Comparison of ENCODE assay signal across 40 cellular contexts in genomic region chr13:47374741-47375140, GRCh38.
"Had no signal": no experiment of that assay in that cellular context is flagged by ENCODE, and none has a peak within 500 bp of the region (broad histone marks: within the 10 kb centered on the region; RNA-seq: fewer than 3 reads in every experiment).

No MANE protein-coding gene starts in this region.

- H3K36me3 ChIP-seq: adrenal gland, ascending aorta, brain microvascular endothelial cell, breast epithelium, cardiac muscle cell had no signal

- H3K27me3 ChIP-seq: adrenal gland, ascending aorta, body of pancreas, brain microvascular endothelial cell, breast epithelium, cardiac muscle cell had no signal

- DNase-seq: activated effector memory CD4-positive, alpha-beta T cell treated with anti-CD3 and anti-CD28 coated beads, Interleukin-2, amount 50 U/mL, for 16 hours; activated effector memory CD4-positive, alpha-beta T cell treated with Interleukin-2 at 50 U/mL for 16 hours; activated gamma-delta T cell; activated gamma-delta T cell treated with Interleukin-2 at 50 U/mL for 16 hours; activated naive CD4-positive, alpha-beta T cell; activated naive CD4-positive, alpha-beta T cell treated with anti-CD3 and anti-CD28 coated beads for 36 hours; activated naive CD4-positive, alpha-beta T cell treated with anti-CD3 and anti-CD28 coated beads, Interleukin-2, amount 10 ng/mL, durations not matched to agents 7 days and 5 days; activated naive CD4-positive, alpha-beta T cell treated with anti-CD3 and anti-CD28 coated beads, Interleukin-2, amount 50 U/mL, for 16 hours; activated naive CD4-positive, alpha-beta T cell treated with Interleukin-2 at 50 U/mL for 16 hours; activated naive CD8-positive, alpha-beta T cell treated with anti-CD3 and anti-CD28 coated beads for 36 hours; activated naive CD8-positive, alpha-beta T cell treated with anti-CD3 and anti-CD28 coated beads, Interleukin-2, amount 10 ng/mL, durations not matched to agents 7 days and 5 days; activated naive CD8-positive, alpha-beta T cell treated with anti-CD3 and anti-CD28 coated beads, Interleukin-2, amount 50 U/mL, for 24 hours; activated T-cell treated with anti-CD3 and anti-CD28 coated beads, Interleukin-2, amount 50 U/mL, for 1 hour; activated T-cell treated with anti-CD3 and anti-CD28 coated beads, Interleukin-2, amount 50 U/mL, for 24 hours; activated T-cell treated with anti-CD3 and anti-CD28 coated beads, Interleukin-2, amount 50 U/mL, for 4 hours; activated T-cell treated with anti-CD3 and anti-CD28 coated beads, Interleukin-2, amount 50 U/mL, for 48 hours; activated T-cell treated with anti-CD3 and anti-CD28 coated beads, Interleukin-2, amount 50 U/mL, for 72 hours; adrenal gland; amniotic stem cell; amygdala; anterior cingulate cortex; aorta; body of pancreas; brain microvascular endothelial cell; caudate nucleus; central memory CD4-positive, alpha-beta T cell; cerebellar nuclear complex had no signal

- H3K9me3 ChIP-seq: adrenal gland, ascending aorta, body of pancreas had no signal

- H3K4me1 ChIP-seq: adrenal gland, ascending aorta, body of pancreas, breast epithelium had no signal

- H3K4me3 ChIP-seq: adrenal gland, ascending aorta, body of pancreas, breast epithelium, cardiac muscle cell had no signal

- H3K27me3 Mint-ChIP-seq: activated naive CD4-positive, alpha-beta T cell treated with anti-CD3 and anti-CD28 coated beads, Interleukin-2, amount 10 ng/mL, durations not matched to agents 7 days and 5 days; activated naive CD4-positive, alpha-beta T cell treated with anti-CD3 and anti-CD28 coated beads, Interleukin-2, amount 50 U/mL, for 24 hours; activated naive CD8-positive, alpha-beta T cell; activated naive CD8-positive, alpha-beta T cell treated with anti-CD3 and anti-CD28 coated beads for 36 hours; activated naive CD8-positive, alpha-beta T cell treated with anti-CD3 and anti-CD28 coated beads, Interleukin-2, amount 10 ng/mL, durations not matched to agents 7 days and 5 days; activated naive CD8-positive, alpha-beta T cell treated with anti-CD3 and anti-CD28 coated beads, Interleukin-2, amount 50 U/mL, for 24 hours; activated T-cell treated with anti-CD3 and anti-CD28 coated beads, Interleukin-2, amount 50 U/mL, for 24 hours; activated T-helper 17 cell treated with anti-CD3 and anti-CD28 coated beads, Interleukin-2, amount 50 U/mL, for 72 hours; brain; central memory CD8-positive, alpha-beta T cell had no signal

- H3K27ac ChIP-seq: adrenal gland, ascending aorta, body of pancreas, brain microvascular endothelial cell, breast epithelium, cardiac muscle cell had no signal

- H3K27ac Mint-ChIP-seq: activated naive CD4-positive, alpha-beta T cell treated with anti-CD3 and anti-CD28 coated beads for 36 hours; activated naive CD4-positive, alpha-beta T cell treated with anti-CD3 and anti-CD28 coated beads, Interleukin-2, amount 10 ng/mL, durations not matched to agents 7 days and 5 days; activated naive CD4-positive, alpha-beta T cell treated with anti-CD3 and anti-CD28 coated beads, Interleukin-2, amount 50 U/mL, for 24 hours; activated naive CD4-positive, alpha-beta T cell treated with anti-CD3 and anti-CD28 coated beads, Interleukin-2, amount 50 U/mL, for 72 hours; activated naive CD8-positive, alpha-beta T cell; activated naive CD8-positive, alpha-beta T cell treated with anti-CD3 and anti-CD28 coated beads for 36 hours; activated naive CD8-positive, alpha-beta T cell treated with anti-CD3 and anti-CD28 coated beads, Interleukin-2, amount 10 ng/mL, durations not matched to agents 7 days and 5 days; activated naive CD8-positive, alpha-beta T cell treated with anti-CD3 and anti-CD28 coated beads, Interleukin-2, amount 50 U/mL, for 24 hours; activated T-cell treated with anti-CD3 and anti-CD28 coated beads, Interleukin-2, amount 50 U/mL, for 24 hours; activated T-cell treated with anti-CD3 and anti-CD28 coated beads, Interleukin-2, amount 50 U/mL, for 72 hours; activated T-helper 1 cell treated with anti-CD3 and anti-CD28 coated beads, Interleukin-12 subunit alpha, Interleukin-12 subunit beta, Interleukin-2, Interleukin-4 antibody, amounts not matched to agents 30 ng/mL and 10 ng/mL and 1 ng/mL, durations not matched to agents 14 hours and 24 hours and 36 hours; activated T-helper 17 cell treated with anti-CD3 and anti-CD28 coated beads, Interleukin-2, amount 50 U/mL, for 72 hours; activated T-helper 2 cell treated with anti-CD3 and anti-CD28 coated beads, Interferon-gamma antibody, Interleukin-2, Interleukin-4, amounts not matched to agents 10 μg/mL and 5 μg/mL and 100 μg/mL, durations not matched to agents 14 hours and 24 hours and 36 hours; brain had no signal

- H3K36me3 Mint-ChIP-seq: activated naive CD4-positive, alpha-beta T cell treated with anti-CD3 and anti-CD28 coated beads, Interleukin-2, amount 10 ng/mL, durations not matched to agents 7 days and 5 days; activated naive CD4-positive, alpha-beta T cell treated with anti-CD3 and anti-CD28 coated beads, Interleukin-2, amount 50 U/mL, for 24 hours; activated naive CD4-positive, alpha-beta T cell treated with anti-CD3 and anti-CD28 coated beads, Interleukin-2, amount 50 U/mL, for 72 hours; activated naive CD8-positive, alpha-beta T cell; activated naive CD8-positive, alpha-beta T cell treated with anti-CD3 and anti-CD28 coated beads for 36 hours; activated naive CD8-positive, alpha-beta T cell treated with anti-CD3 and anti-CD28 coated beads, Interleukin-2, amount 10 ng/mL, durations not matched to agents 7 days and 5 days; brain had no signal

- H3K4me3 Mint-ChIP-seq: activated naive CD4-positive, alpha-beta T cell treated with anti-CD3 and anti-CD28 coated beads for 36 hours; activated naive CD4-positive, alpha-beta T cell treated with anti-CD3 and anti-CD28 coated beads, Interleukin-2, amount 10 ng/mL, durations not matched to agents 7 days and 5 days; activated naive CD4-positive, alpha-beta T cell treated with anti-CD3 and anti-CD28 coated beads, Interleukin-2, amount 50 U/mL, for 24 hours; activated naive CD8-positive, alpha-beta T cell; activated naive CD8-positive, alpha-beta T cell treated with anti-CD3 and anti-CD28 coated beads for 36 hours; activated naive CD8-positive, alpha-beta T cell treated with anti-CD3 and anti-CD28 coated beads, Interleukin-2, amount 10 ng/mL, durations not matched to agents 7 days and 5 days; activated naive CD8-positive, alpha-beta T cell treated with anti-CD3 and anti-CD28 coated beads, Interleukin-2, amount 50 U/mL, for 24 hours; activated T-cell treated with anti-CD3 and anti-CD28 coated beads, Interleukin-2, amount 50 U/mL, for 24 hours; activated T-cell treated with anti-CD3 and anti-CD28 coated beads, Interleukin-2, amount 50 U/mL, for 4 hours; activated T-cell treated with anti-CD3 and anti-CD28 coated beads, Interleukin-2, amount 50 U/mL, for 72 hours; activated T-helper 1 cell treated with anti-CD3 and anti-CD28 coated beads, Interleukin-12 subunit alpha, Interleukin-12 subunit beta, Interleukin-2, Interleukin-4 antibody, amounts not matched to agents 30 ng/mL and 10 ng/mL and 1 ng/mL, durations not matched to agents 14 hours and 24 hours and 36 hours; activated T-helper 17 cell treated with anti-CD3 and anti-CD28 coated beads, Interleukin-2, amount 50 U/mL, for 72 hours; brain; central memory CD8-positive, alpha-beta T cell had no signal

- FAIRE-seq: astrocyte, bronchial epithelial cell had no signal

- H3K4me1 Mint-ChIP-seq: activated naive CD4-positive, alpha-beta T cell treated with anti-CD3 and anti-CD28 coated beads, Interleukin-2, amount 10 ng/mL, durations not matched to agents 7 days and 5 days; activated naive CD4-positive, alpha-beta T cell treated with anti-CD3 and anti-CD28 coated beads, Interleukin-2, amount 50 U/mL, for 24 hours; activated naive CD8-positive, alpha-beta T cell treated with anti-CD3 and anti-CD28 coated beads for 36 hours; activated naive CD8-positive, alpha-beta T cell treated with anti-CD3 and anti-CD28 coated beads, Interleukin-2, amount 10 ng/mL, durations not matched to agents 7 days and 5 days; activated naive CD8-positive, alpha-beta T cell treated with anti-CD3 and anti-CD28 coated beads, Interleukin-2, amount 50 U/mL, for 24 hours; activated T-helper 17 cell treated with anti-CD3 and anti-CD28 coated beads, Interleukin-2, amount 50 U/mL, for 72 hours; brain; central memory CD8-positive, alpha-beta T cell had no signal

- ATAC-seq: activated naive CD4-positive, alpha-beta T cell treated with anti-CD3 and anti-CD28 coated beads, Interleukin-2, amount 50 U/mL, for 72 hours; activated naive CD8-positive, alpha-beta T cell treated with anti-CD3 and anti-CD28 coated beads, Interleukin-2, amount 50 U/mL, for 24 hours; activated T-cell treated with anti-CD3 and anti-CD28 coated beads, Interleukin-2, amount 50 U/mL, for 4 hours; activated T-cell treated with anti-CD3 and anti-CD28 coated beads, Interleukin-2, amount 50 U/mL, for 72 hours; activated T-helper 17 cell treated with anti-CD3 and anti-CD28 coated beads, Interleukin-2, amount 50 U/mL, for 72 hours; body of pancreas had no signal
